Comparison of ENCODE assay signal across 19 cellular contexts in genomic region chr4:43842594-43842993, GRCh38.
A peak's percentile ranks its signal among the peaks of the same experiment; 100 is the strongest.
DNase-seq lines count a peak whose midpoint lies in the region; ATAC-seq and TF ChIP-seq lines count a peak whose summit lies in the region.
"Had no signal": no experiment of that assay in that cellular context is flagged by ENCODE, and none has a peak within 500 bp of the region (broad histone marks: within the 10 kb centered on the region; RNA-seq: fewer than 3 reads in every experiment).

No MANE protein-coding gene starts in this region.

- H3K9ac ChIP-seq in PC-3 (ENCODE audit: low read length), result no peak overlapping the region
- H3K9ac ChIP-seq: BLaER1 treated with 17β-estradiol and CSF1 and Interleukin-3, amounts not matched to agents 10 nM and 100 nM had no signal

- H3K9me3 Mint-ChIP-seq in WTC11, result peaks cover 10% of the 10 kb centered on the region

- no peak overlapping the region for H3K4me3 ChIP-seq in PC-3 (ENCODE audit: low read length)
- H3K4me3 ChIP-seq: A549; BLaER1 treated with 17β-estradiol and CSF1 and Interleukin-3, amounts not matched to agents 10 nM and 100 nM; HAP-1 had no signal

- peak overlapping the region; percentile 5; the same call in 1 of the 2 replicates for H3K4me2 ChIP-seq in PC-3 (ENCODE audit: low read length)
- H3K4me2 ChIP-seq: A549; BLaER1 treated with 17β-estradiol and CSF1 and Interleukin-3, amounts not matched to agents 10 nM and 100 nM had no signal

- ATAC-seq in PC-3 (peak; percentile 94), WTC11 (no peak), HG02981 (IDR thresholded peaks at IDR 0.05; ENCODE audit: unreplicated experiment) (no peak), HG02852 (IDR thresholded peaks at IDR 0.05; ENCODE audit: unreplicated experiment) (no peak)
- ATAC-seq: A549 had no signal

- no peaks in the 10 kb centered on the region for H3K36me3 ChIP-seq in PC-3 (ENCODE audit: low read depth, low read length)
- H3K36me3 ChIP-seq: BE2C; BLaER1 treated with 17β-estradiol and CSF1 and Interleukin-3, amounts not matched to agents 10 nM and 100 nM; HAP-1 had no signal

- H3K79me2 ChIP-seq in PC-3 (ENCODE audit: low read length), result no peaks in the 10 kb centered on the region

- H3K4me1 ChIP-seq in PC-3 (ENCODE audit: insufficient read depth, low read length), result peaks cover 21% of the 10 kb centered on the region
- H3K4me1 ChIP-seq: A549; BE2C; BLaER1 treated with 17β-estradiol and CSF1 and Interleukin-3, amounts not matched to agents 10 nM and 100 nM had no signal

- no peaks in the 10 kb centered on the region for H4K20me1 ChIP-seq in PC-3 (ENCODE audit: low read length)
- H4K20me1 ChIP-seq: BLaER1 treated with 17β-estradiol and CSF1 and Interleukin-3, amounts not matched to agents 10 nM and 100 nM had no signal

- H3K27me3 ChIP-seq in PC-3 (ENCODE audit: low read length), result no peaks in the 10 kb centered on the region
- H3K27me3 ChIP-seq: BE2C; BLaER1 treated with 17β-estradiol and CSF1 and Interleukin-3, amounts not matched to agents 10 nM and 100 nM had no signal

- CTCF ChIA-PET in PC-3 (lab: Charles Lee) (no interaction called here), WTC11 (lab: Charles Lee) (no interaction called here)

- H3K9me3 ChIP-seq in PC-3 (ENCODE audit: low read length), result no peaks in the 10 kb centered on the region
- H3K9me3 ChIP-seq: A549, BE2C, HAP-1 had no signal

- no peaks in the 10 kb centered on the region for H3F3A ChIP-seq in PC-3 (ENCODE audit: low read length, unreplicated experiment)

- BruUV-seq in PC-3 (replicated peaks; lab: Mats Ljungman, UMichigan), result no TSS peak

- H3K9me2 ChIP-seq in PC-3 (replicated peaks; ENCODE audit: low read length), result no peaks in the 10 kb centered on the region

- H3K36me3 Mint-ChIP-seq in WTC11, result peaks cover 9% of the 10 kb centered on the region; the same call in 1 of the 2 replicates
- H3K36me3 Mint-ChIP-seq: CD14-positive monocyte; CD8-positive, alpha-beta memory T cell had no signal

- no peak for TF ChIP-seq CTCF in PC-3 (conservative IDR thresholded peaks at IDR 0.05; ENCODE audit: low read depth, low read length)
- TF ChIP-seq CTCF in WTC11 (IDR thresholded peaks at IDR 0.05), result no peak

- DNase-seq in PC-3 (peak; percentile 58), WTC11 (ENCODE audit: low spot score) (no peak), epithelial cell of prostate (ENCODE audit: low read depth, low spot score) (no peak), NCI-H146 (lab: John Stamatoyannopoulos, UW) (no peak)
- DNase-seq: 8988T; ACHN; AML-193; BE2C; CD4-positive, alpha-beta T cell; CD8-positive, alpha-beta memory T cell; DMS 273 treated with DMSO at 0.1 percent for 48 hours; DND-41; GOT3 had no signal

- POLR2A ChIA-PET in PC-3 (lab: Charles Lee; ENCODE audit: unreplicated experiment) (no interaction called here), WTC11 (lab: Charles Lee) (no interaction called here)

- peak overlapping the region; percentile 16 for H3K27ac ChIP-seq in PC-3 (ENCODE audit: low read length)
- H3K27ac ChIP-seq in epithelial cell of prostate, result peak overlapping the region; percentile 22
- H3K27ac ChIP-seq: A549; BLaER1 treated with 17β-estradiol and CSF1 and Interleukin-3, amounts not matched to agents 10 nM and 100 nM had no signal

- no peaks in the 10 kb centered on the region for H3K27me3 Mint-ChIP-seq in WTC11 (ENCODE audit: low read depth)
- H3K27me3 Mint-ChIP-seq: CD4-positive, alpha-beta T cell; CD8-positive, alpha-beta memory T cell had no signal

- peaks cover 13% of the 10 kb centered on the region for H3K4me1 Mint-ChIP-seq in WTC11
- H3K4me1 Mint-ChIP-seq: CD14-positive monocyte; CD8-positive, alpha-beta memory T cell had no signal

- H2AFZ ChIP-seq in PC-3 (ENCODE audit: low read length), result no peak overlapping the region

- H3K4me3 Mint-ChIP-seq in WTC11, result no peak overlapping the region
- H3K4me3 Mint-ChIP-seq: CD14-positive monocyte; CD4-positive, alpha-beta T cell; CD8-positive, alpha-beta memory T cell had no signal

- H3K27ac Mint-ChIP-seq in WTC11, result no peak overlapping the region
- H3K27ac Mint-ChIP-seq: CD14-positive monocyte; CD4-positive, alpha-beta T cell; CD8-positive, alpha-beta memory T cell had no signal

- intact Hi-C loops in PC-3 (cut with micrococcal nuclease), result loop anchor here (2.0 to 10.0 kb wide), 3 partner anchors 60 to 710 kb away; no protein-coding TSS in a partner anchor

TF ChIP-seq in WTC11, 78 proteins besides CTCF, POLR2A, EP300 and RAD21:
- TF ChIP-seq NR1H2 (CRISPR knock-in tag; IDR thresholded peaks at IDR 0.05) (no peak), HMGA2 (CRISPR knock-in tag; IDR thresholded peaks at IDR 0.05) (peak; percentile 86), FOXK1 (CRISPR knock-in tag; IDR thresholded peaks at IDR 0.05) (no peak)
